1 cellular context compared by ENCODE assay signal in the genomic region with DNA sequence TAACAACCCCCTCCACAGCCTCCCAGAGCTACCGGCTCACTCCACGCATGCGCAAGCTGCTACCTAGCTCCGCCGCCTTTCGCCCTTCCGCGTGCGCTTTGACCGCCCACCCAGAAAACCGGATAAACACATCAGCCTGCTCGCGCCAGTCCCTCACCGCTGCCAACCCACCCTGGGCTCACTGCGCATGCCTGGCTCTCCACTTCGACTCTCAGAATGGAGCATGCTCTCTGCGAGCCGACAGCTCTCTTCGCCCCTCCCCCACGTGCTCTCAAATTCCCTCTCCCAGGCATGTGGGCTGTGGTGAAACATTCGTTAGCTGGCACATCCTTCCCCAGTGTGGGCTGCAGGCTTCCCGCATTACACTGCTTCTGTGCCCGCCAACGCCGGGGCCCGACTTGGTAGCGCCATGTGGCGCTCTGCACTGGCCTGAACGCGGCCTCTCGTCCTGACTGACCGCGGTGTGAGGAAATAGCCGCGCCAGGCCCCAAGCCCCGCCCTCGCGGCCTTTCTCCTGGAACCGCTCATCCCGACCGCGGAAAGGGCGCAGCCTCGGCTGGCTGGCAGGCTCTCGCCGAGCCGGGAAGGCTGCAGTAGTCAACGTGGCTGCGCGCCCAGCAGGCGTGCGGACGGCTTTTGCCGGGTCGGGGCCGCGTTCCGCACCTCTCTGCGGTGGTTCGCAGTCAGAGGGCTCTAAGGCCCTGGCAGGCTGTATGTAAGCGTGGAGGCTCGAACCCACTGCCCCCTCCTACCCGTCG.
TF ChIP-seq lines count a peak whose summit lies in the region.

No MANE protein-coding gene starts in this region.

TF ChIP-seq in WTC11, 78 proteins besides CTCF, POLR2A, EP300 and RAD21 (continued from another document and continues in another):
- TF ChIP-seq PRDM15 (CRISPR knock-in tag; IDR thresholded peaks at IDR 0.05) (no peak), ZNF281 (CRISPR knock-in tag; IDR thresholded peaks at IDR 0.05) (peak; percentile 99), ZNF263 (CRISPR knock-in tag; IDR thresholded peaks at IDR 0.05; ENCODE audit: low read depth) (0 out of 2 replicates have a peak, but pooled peaks have one; percentile 50), NFYB (CRISPR knock-in tag; conservative IDR thresholded peaks at IDR 0.05; ENCODE audit: low read depth) (peak; percentile 37; the same call in 1 of the 2 replicates), NR3C1 (CRISPR knock-in tag; conservative IDR thresholded peaks at IDR 0.05; ENCODE audit: low read depth) (no peak), FOXJ3 (CRISPR knock-in tag; IDR thresholded peaks at IDR 0.05; ENCODE audit: borderline replicate concordance) (0 out of 2 replicates have a peak, but pooled peaks have one; percentile 29), GTF2I (CRISPR knock-in tag; conservative IDR thresholded peaks at IDR 0.05) (no peak), TCF7 (CRISPR knock-in tag; IDR thresholded peaks at IDR 0.05; ENCODE audit: low read depth) (peak; percentile 90; the same call in 1 of the 2 replicates), E2F4 (CRISPR knock-in tag; IDR thresholded peaks at IDR 0.05; ENCODE audit: borderline replicate concordance, low read depth) (no peak), CBFB (CRISPR knock-in tag; IDR thresholded peaks at IDR 0.05; ENCODE audit: low read depth) (no peak), PREB (CRISPR knock-in tag; IDR thresholded peaks at IDR 0.05; ENCODE audit: borderline replicate concordance) (0 out of 2 replicates have a peak, but pooled peaks have one; percentile 46), CREM (CRISPR knock-in tag; IDR thresholded peaks at IDR 0.05) (peak; percentile 82), TP53 (CRISPR knock-in tag; IDR thresholded peaks at IDR 0.05) (peak; percentile 95), TEAD4 (CRISPR knock-in tag; IDR thresholded peaks at IDR 0.05) (peak; percentile 85; the same call in 1 of the 2 replicates), ZNF423 (CRISPR knock-in tag; IDR thresholded peaks at IDR 0.05) (no peak), ZBTB21 (CRISPR knock-in tag; IDR thresholded peaks at IDR 0.05; ENCODE audit: borderline replicate concordance) (peak; percentile 93)
- TF ChIP-seq, protein P1, sequence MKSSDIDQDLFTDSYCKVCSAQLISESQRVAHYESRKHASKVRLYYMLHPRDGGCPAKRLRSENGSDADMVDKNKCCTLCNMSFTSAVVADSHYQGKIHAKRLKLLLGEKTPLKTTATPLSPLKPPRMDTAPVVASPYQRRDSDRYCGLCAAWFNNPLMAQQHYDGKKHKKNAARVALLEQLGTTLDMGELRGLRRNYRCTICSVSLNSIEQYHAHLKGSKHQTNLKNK (CRISPR knock-in tag; IDR thresholded peaks at IDR 0.05): no peak
- TF ChIP-seq, protein P2, sequence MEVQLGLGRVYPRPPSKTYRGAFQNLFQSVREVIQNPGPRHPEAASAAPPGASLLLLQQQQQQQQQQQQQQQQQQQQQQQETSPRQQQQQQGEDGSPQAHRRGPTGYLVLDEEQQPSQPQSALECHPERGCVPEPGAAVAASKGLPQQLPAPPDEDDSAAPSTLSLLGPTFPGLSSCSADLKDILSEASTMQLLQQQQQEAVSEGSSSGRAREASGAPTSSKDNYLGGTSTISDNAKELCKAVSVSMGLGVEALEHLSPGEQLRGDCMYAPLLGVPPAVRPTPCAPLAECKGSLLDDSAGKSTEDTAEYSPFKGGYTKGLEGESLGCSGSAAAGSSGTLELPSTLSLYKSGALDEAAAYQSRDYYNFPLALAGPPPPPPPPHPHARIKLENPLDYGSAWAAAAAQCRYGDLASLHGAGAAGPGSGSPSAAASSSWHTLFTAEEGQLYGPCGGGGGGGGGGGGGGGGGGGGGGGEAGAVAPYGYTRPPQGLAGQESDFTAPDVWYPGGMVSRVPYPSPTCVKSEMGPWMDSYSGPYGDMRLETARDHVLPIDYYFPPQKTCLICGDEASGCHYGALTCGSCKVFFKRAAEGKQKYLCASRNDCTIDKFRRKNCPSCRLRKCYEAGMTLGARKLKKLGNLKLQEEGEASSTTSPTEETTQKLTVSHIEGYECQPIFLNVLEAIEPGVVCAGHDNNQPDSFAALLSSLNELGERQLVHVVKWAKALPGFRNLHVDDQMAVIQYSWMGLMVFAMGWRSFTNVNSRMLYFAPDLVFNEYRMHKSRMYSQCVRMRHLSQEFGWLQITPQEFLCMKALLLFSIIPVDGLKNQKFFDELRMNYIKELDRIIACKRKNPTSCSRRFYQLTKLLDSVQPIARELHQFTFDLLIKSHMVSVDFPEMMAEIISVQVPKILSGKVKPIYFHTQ (CRISPR knock-in tag; IDR thresholded peaks at IDR 0.05): no peak
- TF ChIP-seq, protein P3, sequence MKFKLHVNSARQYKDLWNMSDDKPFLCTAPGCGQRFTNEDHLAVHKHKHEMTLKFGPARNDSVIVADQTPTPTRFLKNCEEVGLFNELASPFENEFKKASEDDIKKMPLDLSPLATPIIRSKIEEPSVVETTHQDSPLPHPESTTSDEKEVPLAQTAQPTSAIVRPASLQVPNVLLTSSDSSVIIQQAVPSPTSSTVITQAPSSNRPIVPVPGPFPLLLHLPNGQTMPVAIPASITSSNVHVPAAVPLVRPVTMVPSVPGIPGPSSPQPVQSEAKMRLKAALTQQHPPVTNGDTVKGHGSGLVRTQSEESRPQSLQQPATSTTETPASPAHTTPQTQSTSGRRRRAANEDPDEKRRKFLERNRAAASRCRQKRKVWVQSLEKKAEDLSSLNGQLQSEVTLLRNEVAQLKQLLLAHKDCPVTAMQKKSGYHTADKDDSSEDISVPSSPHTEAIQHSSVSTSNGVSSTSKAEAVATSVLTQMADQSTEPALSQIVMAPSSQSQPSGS (CRISPR knock-in tag; IDR thresholded peaks at IDR 0.05; ENCODE audit: borderline replicate concordance, low read depth): peak; percentile 91; the same call in 1 of the 2 replicates
- TF ChIP-seq, protein P4, sequence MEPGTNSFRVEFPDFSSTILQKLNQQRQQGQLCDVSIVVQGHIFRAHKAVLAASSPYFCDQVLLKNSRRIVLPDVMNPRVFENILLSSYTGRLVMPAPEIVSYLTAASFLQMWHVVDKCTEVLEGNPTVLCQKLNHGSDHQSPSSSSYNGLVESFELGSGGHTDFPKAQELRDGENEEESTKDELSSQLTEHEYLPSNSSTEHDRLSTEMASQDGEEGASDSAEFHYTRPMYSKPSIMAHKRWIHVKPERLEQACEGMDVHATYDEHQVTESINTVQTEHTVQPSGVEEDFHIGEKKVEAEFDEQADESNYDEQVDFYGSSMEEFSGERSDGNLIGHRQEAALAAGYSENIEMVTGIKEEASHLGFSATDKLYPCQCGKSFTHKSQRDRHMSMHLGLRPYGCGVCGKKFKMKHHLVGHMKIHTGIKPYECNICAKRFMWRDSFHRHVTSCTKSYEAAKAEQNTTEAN (CRISPR knock-in tag; IDR thresholded peaks at IDR 0.05): peak; percentile 95; the same call in 1 of the 2 replicates
- TF ChIP-seq, protein P5, sequence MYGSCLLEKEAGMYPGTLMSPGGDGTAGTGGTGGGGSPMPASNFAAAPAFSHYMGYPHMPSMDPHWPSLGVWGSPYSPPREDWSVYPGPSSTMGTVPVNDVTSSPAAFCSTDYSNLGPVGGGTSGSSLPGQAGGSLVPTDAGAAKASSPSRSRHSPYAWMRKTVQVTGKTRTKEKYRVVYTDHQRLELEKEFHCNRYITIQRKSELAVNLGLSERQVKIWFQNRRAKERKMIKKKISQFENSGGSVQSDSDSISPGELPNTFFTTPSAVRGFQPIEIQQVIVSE (CRISPR knock-in tag; IDR thresholded peaks at IDR 0.05; ENCODE audit: borderline replicate concordance): no peak
- TF ChIP-seq, protein P6, sequence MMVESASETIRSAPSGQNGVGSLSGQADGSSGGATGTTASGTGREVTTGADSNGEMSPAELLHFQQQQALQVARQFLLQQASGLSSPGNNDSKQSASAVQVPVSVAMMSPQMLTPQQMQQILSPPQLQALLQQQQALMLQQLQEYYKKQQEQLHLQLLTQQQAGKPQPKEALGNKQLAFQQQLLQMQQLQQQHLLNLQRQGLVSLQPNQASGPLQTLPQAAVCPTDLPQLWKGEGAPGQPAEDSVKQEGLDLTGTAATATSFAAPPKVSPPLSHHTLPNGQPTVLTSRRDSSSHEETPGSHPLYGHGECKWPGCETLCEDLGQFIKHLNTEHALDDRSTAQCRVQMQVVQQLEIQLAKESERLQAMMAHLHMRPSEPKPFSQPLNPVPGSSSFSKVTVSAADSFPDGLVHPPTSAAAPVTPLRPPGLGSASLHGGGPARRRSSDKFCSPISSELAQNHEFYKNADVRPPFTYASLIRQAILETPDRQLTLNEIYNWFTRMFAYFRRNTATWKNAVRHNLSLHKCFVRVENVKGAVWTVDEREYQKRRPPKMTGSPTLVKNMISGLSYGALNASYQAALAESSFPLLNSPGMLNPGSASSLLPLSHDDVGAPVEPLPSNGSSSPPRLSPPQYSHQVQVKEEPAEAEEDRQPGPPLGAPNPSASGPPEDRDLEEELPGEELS (CRISPR knock-in tag; IDR thresholded peaks at IDR 0.05): peak; percentile 30; the same call in 1 of the 2 replicates
